1 cellular context compared by ENCODE assay signal in genomic region chr2:218171744-218172143, GRCh38. TPM values are rescaled to one million over a fixed set of nuclear protein-coding genes. Genes with fewer than 3 reads are reported as not detected.
"Had no signal": no experiment of that assay in that cellular context is flagged by ENCODE, and none has a peak within 500 bp of the region (broad histone marks: within the 10 kb centered on the region; RNA-seq: fewer than 3 reads in every experiment).

No MANE protein-coding gene starts in this region.

RNA-seq across cellular contexts. Expression of gene CXCR1, which starts 5.0 kb away (rescaled TPM):
- polyA plus RNA-seq: GM12878 had no signal
